In the genomic region with DNA sequence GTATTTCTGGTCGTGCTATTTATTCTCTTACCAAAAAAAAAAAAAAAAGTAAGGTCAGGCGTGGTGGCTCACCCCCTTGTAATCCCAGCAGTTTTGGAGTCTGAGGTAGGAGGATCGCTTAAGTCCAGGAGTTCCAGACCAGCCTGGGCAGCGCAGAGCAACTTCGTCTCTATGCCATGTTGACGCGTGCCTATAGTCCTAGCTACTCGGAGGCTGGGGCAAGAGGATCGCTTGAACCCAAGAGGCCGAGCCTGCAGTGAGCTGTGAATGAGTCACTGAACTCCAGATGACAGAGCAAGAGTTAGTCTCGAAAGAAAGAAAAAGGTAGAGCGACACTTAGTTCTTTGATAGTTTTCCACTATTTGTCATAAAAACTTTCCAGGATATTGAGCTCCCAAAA, we compare ENCODE assay signal across 8 cellular contexts. TPM values are rescaled to one million over a fixed set of nuclear protein-coding genes. Genes with fewer than 3 reads are reported as not detected.
DNase-seq lines count a peak whose midpoint lies in the region; ATAC-seq and TF ChIP-seq lines count a peak whose summit lies in the region.

No MANE protein-coding gene starts in this region.

- no peaks in the 10 kb centered on the region for H3K27me3 ChIP-seq in CD8-positive, alpha-beta T cell (ENCODE audit: insufficient read depth, low read length)

- H3K9me3 Mint-ChIP-seq in CD8-positive, alpha-beta T cell = no peaks in the 10 kb centered on the region
- no peaks in the 10 kb centered on the region for H3K9me3 Mint-ChIP-seq in dendritic cell treated with granulocyte-macrophage colony-stimulating factor and Interleukin-4, amounts not matched to agents 40 ng/mL and 50 ng/mL, for 4 days
- no peaks in the 10 kb centered on the region for H3K9me3 Mint-ChIP-seq in progenitor cell of endocrine pancreas (ENCODE audit: low read depth)

- DNase-seq in CD8-positive, alpha-beta T cell = no peak
- peak; percentile 31 for DNase-seq in RKO (ENCODE audit: low spot score)
- DNase-seq in progenitor cell of endocrine pancreas (ENCODE audit: low spot score, unreplicated experiment) = no peak
- DNase-seq in NCI-H2107 (lab: John Stamatoyannopoulos, UW) = no peak
- no peak for DNase-seq in midbrain (lab: John Stamatoyannopoulos, UW)
- no peak for DNase-seq in erythroblast (lab: John Stamatoyannopoulos, UW)

- H3K36me3 ChIP-seq in CD8-positive, alpha-beta T cell (ENCODE audit: insufficient read depth, low read length) = no peaks in the 10 kb centered on the region

- H3K9me3 ChIP-seq in CD8-positive, alpha-beta T cell (ENCODE audit: low read length) = no peaks in the 10 kb centered on the region

- no peak for TF ChIP-seq CTCF in CD8-positive, alpha-beta T cell (IDR thresholded peaks at IDR 0.05)
- TF ChIP-seq CTCF in progenitor cell of endocrine pancreas (IDR thresholded peaks at IDR 0.05; ENCODE audit: unreplicated experiment) = no peak

- H3K4me3 ChIP-seq in CD8-positive, alpha-beta T cell (ENCODE audit: low read depth, low read length) = peak overlapping the region; percentile 79

- peak overlapping the region; percentile 93 for H3K27ac ChIP-seq in CD8-positive, alpha-beta T cell (ENCODE audit: low read depth, low read length)

- H3K27ac Mint-ChIP-seq in CD8-positive, alpha-beta T cell = peak overlapping the region; percentile 95
- H3K27ac Mint-ChIP-seq in dendritic cell treated with granulocyte-macrophage colony-stimulating factor and Interleukin-4, amounts not matched to agents 40 ng/mL and 50 ng/mL, for 4 days = peak overlapping the region; percentile 91
- peak overlapping the region; percentile 90 for H3K27ac Mint-ChIP-seq in progenitor cell of endocrine pancreas

- TF ChIP-seq POLR2A in erythroblast (IDR thresholded peaks at IDR 0.05; ENCODE audit: low read length) = no peak

- H3K27me3 Mint-ChIP-seq in CD8-positive, alpha-beta T cell (ENCODE audit: low read depth) = no peaks in the 10 kb centered on the region
- no peaks in the 10 kb centered on the region for H3K27me3 Mint-ChIP-seq in dendritic cell treated with granulocyte-macrophage colony-stimulating factor and Interleukin-4, amounts not matched to agents 40 ng/mL and 50 ng/mL, for 4 days
- no peaks in the 10 kb centered on the region for H3K27me3 Mint-ChIP-seq in progenitor cell of endocrine pancreas

- peak overlapping the region; percentile 87 for H3K4me3 Mint-ChIP-seq in CD8-positive, alpha-beta T cell
- no peak overlapping the region for H3K4me3 Mint-ChIP-seq in dendritic cell treated with granulocyte-macrophage colony-stimulating factor and Interleukin-4, amounts not matched to agents 40 ng/mL and 50 ng/mL, for 4 days
- H3K4me3 Mint-ChIP-seq in progenitor cell of endocrine pancreas (ENCODE audit: low read depth) = peak overlapping the region; percentile 87

- no peak for ATAC-seq in CD8-positive, alpha-beta T cell
- ATAC-seq in HG03097 (IDR thresholded peaks at IDR 0.05; ENCODE audit: low FRiP score, unreplicated experiment) = no peak

- peaks cover 31% of the 10 kb centered on the region for H3K4me1 Mint-ChIP-seq in CD8-positive, alpha-beta T cell (ENCODE audit: low read depth)
- peaks cover 29% of the 10 kb centered on the region for H3K4me1 Mint-ChIP-seq in dendritic cell treated with granulocyte-macrophage colony-stimulating factor and Interleukin-4, amounts not matched to agents 40 ng/mL and 50 ng/mL, for 4 days (ENCODE audit: low read depth)
- H3K4me1 Mint-ChIP-seq in progenitor cell of endocrine pancreas (ENCODE audit: low read depth) = peaks cover 16% of the 10 kb centered on the region

- intact Hi-C loops in CD8-positive, alpha-beta T cell (cut with DNase I, micrococcal nuclease) = loop anchor here (1.0 to 10.0 kb wide), 11 partner anchors 30 to 1537 kb away; a partner anchor contains a TSS
- intact Hi-C loops in dendritic cell treated with granulocyte-macrophage colony-stimulating factor and Interleukin-4, amounts not matched to agents 40 ng/mL and 50 ng/mL, for 4 days (cut with micrococcal nuclease) = loop anchor here (1.0 to 10.0 kb wide), 3 partner anchors 86 to 213 kb away; a partner anchor contains a TSS

- POLR2A ChIA-PET in CD8-positive, alpha-beta T cell (lab: Charles Lee) = interaction anchor here (0.8 to 2.3 kb wide), 6 partner anchors 16 to 175 kb away, joined by 3 to 7 read pairs (median 4); a partner anchor contains a TSS

- H3K36me3 Mint-ChIP-seq in CD8-positive, alpha-beta T cell = peaks cover 8% of the 10 kb centered on the region
- H3K36me3 Mint-ChIP-seq in dendritic cell treated with granulocyte-macrophage colony-stimulating factor and Interleukin-4, amounts not matched to agents 40 ng/mL and 50 ng/mL, for 4 days (ENCODE audit: low read depth) = peaks cover 25% of the 10 kb centered on the region
- no peaks in the 10 kb centered on the region for H3K36me3 Mint-ChIP-seq in progenitor cell of endocrine pancreas (ENCODE audit: insufficient read depth)

- CTCF ChIA-PET in CD8-positive, alpha-beta T cell (lab: Charles Lee) = interaction anchor here (0.8 to 2.1 kb wide), 6 partner anchors 10 to 655 kb away, joined by 3 to 9 read pairs (median 4); no protein-coding TSS in a partner anchor

- H3K4me1 ChIP-seq in CD8-positive, alpha-beta T cell (ENCODE audit: insufficient read depth, low read length) = peaks cover 35% of the 10 kb centered on the region

RNA-seq across cellular contexts. Expression of a gene that starts 1.4 kb away (rescaled TPM):
- 10 to 100 TPM; 60.2 to 62.1 TPM for total RNA-seq in CD8-positive, alpha-beta T cell
- total RNA-seq in progenitor cell of endocrine pancreas = 13.5 TPM in 2 replicates
